In the genomic region with DNA sequence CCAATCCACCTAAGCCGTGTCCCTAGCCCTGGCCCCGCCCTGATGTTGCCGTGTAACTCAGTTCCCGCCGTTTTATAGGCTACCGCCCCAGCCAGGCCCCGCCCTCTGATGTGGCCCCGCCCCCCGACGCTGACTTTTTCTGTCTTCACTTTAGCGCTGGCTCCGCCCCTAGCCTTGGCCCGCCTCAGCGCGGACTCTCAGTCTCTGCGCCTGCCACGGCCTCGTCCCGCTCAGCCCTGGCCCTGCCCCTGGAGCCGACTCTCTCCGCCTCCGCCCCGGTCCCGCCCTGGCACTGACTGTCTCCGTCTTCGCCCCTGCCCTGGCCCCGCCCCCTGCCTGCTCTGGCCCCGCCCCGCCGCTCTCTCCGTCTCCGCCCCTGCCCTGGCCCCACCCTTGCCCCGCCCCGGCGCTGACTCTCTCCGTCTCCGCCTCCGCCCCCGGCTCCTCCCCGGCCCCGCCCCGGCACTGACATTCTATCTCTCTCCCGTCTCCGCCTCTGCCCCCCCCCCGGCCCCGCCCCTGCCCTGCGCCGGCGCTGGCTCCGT, we compare ENCODE assay signal across 8 cellular contexts. TPM values are rescaled to one million over a fixed set of nuclear protein-coding genes. Genes with fewer than 3 reads are reported as not detected.
DNase-seq lines count a peak whose midpoint lies in the region; ATAC-seq and TF ChIP-seq lines count a peak whose summit lies in the region.

No MANE protein-coding gene starts in this region.

- DNase-seq in DMS53 treated with DMSO at 0.1 percent for 48 hours (lab: John Stamatoyannopoulos, UW; ENCODE audit: unreplicated experiment): peak; percentile 84
- DNase-seq in GM23248: peak; percentile 99
- DNase-seq in Kasumi-1 (lab: John Stamatoyannopoulos, UW): peak; percentile 96
- DNase-seq in Peyer's patch: peak; percentile 98 to 100 (median 100)
- DNase-seq in activated T-helper 1 cell treated with Interleukin-2 at 50 U/mL for 16 hours (ENCODE audit: low read depth): peak; percentile 98
- DNase-seq in fibroblast of gingiva (ENCODE audit: low read depth): peak; percentile 98
- peak; percentile 97 for DNase-seq in natural killer cell

- intact Hi-C loops in natural killer cell (cut with micrococcal nuclease): loop anchor here (1.0 kb wide), 1 partner anchor 38 kb away; no protein-coding TSS in a partner anchor

- H3K27ac ChIP-seq in GM23248: peak overlapping the region; percentile 67
- H3K27ac ChIP-seq in Peyer's patch: peak overlapping the region; percentile 97 to 100 (median 99)

- H3K9me3 Mint-ChIP-seq in natural killer cell: no peaks in the 10 kb centered on the region
- H3K9me3 Mint-ChIP-seq in stimulated activated memory B cell treated with anti-CD40 and anti-IgM and Interleukin-4, amounts not matched to agents 10 μg/mL and 1 μg/mL and 100 μg/mL, for 72 hours: peaks cover 3% of the 10 kb centered on the region

- peak overlapping the region; percentile 67 for H3K9ac ChIP-seq in GM23248

- H3K9me2 ChIP-seq in GM23248 (ENCODE audit: insufficient read depth): no peaks in the 10 kb centered on the region

- peak overlapping the region; percentile 75 for H3K4me2 ChIP-seq in GM23248 (ENCODE audit: unreplicated experiment)

- ATAC-seq in natural killer cell: peak; percentile 75 to 88 (median 77)
- ATAC-seq in stimulated activated memory B cell treated with anti-CD40 and anti-IgM and Interleukin-4, amounts not matched to agents 10 μg/mL and 1 μg/mL and 100 μg/mL, for 72 hours: peak; percentile 94

- H3K27me3 Mint-ChIP-seq in natural killer cell (ENCODE audit: low read depth in 2 of 2): no peaks in the 10 kb centered on the region
- H3K27me3 Mint-ChIP-seq in stimulated activated memory B cell treated with anti-CD40 and anti-IgM and Interleukin-4, amounts not matched to agents 10 μg/mL and 1 μg/mL and 100 μg/mL, for 72 hours: peaks cover 5% of the 10 kb centered on the region

- TF ChIP-seq POLR2A in Peyer's patch (IDR thresholded peaks at IDR 0.05): no peak

- no peaks in the 10 kb centered on the region for H3K36me3 Mint-ChIP-seq in natural killer cell
- no peaks in the 10 kb centered on the region for H3K36me3 Mint-ChIP-seq in stimulated activated memory B cell treated with anti-CD40 and anti-IgM and Interleukin-4, amounts not matched to agents 10 μg/mL and 1 μg/mL and 100 μg/mL, for 72 hours

- H3K27ac Mint-ChIP-seq in natural killer cell: peak overlapping the region; percentile 98 to 100
- H3K27ac Mint-ChIP-seq in stimulated activated memory B cell treated with anti-CD40 and anti-IgM and Interleukin-4, amounts not matched to agents 10 μg/mL and 1 μg/mL and 100 μg/mL, for 72 hours: peak overlapping the region; percentile 97

- peaks cover 0 to 15% of the 10 kb centered on the region in 2 donors for H3K4me1 Mint-ChIP-seq in natural killer cell
- H3K4me1 Mint-ChIP-seq in stimulated activated memory B cell treated with anti-CD40 and anti-IgM and Interleukin-4, amounts not matched to agents 10 μg/mL and 1 μg/mL and 100 μg/mL, for 72 hours: peaks cover 43% of the 10 kb centered on the region

- H3K36me3 ChIP-seq in GM23248 (ENCODE audit: low read depth) (no peaks in the 10 kb centered on the region), Peyer's patch (peaks cover 0 to under 1% (median 0%) of the 10 kb centered on the region in 3 donors)

- in situ Hi-C loops in GM23248 (cut with MboI): loop anchor here (25.0 kb wide), 1 partner anchor 1481 kb away; a partner anchor contains a TSS

- H3K4me1 ChIP-seq in GM23248 (ENCODE audit: insufficient read depth) (no peaks in the 10 kb centered on the region), Peyer's patch (peaks cover 0 to 10% (median 4%) of the 10 kb centered on the region in 4 donors)

- H3F3A ChIP-seq in GM23248 (ENCODE audit: insufficient read depth): no peaks in the 10 kb centered on the region

- no peaks in the 10 kb centered on the region for H3K79me2 ChIP-seq in GM23248 (ENCODE audit: insufficient read depth)

- H3K9me3 ChIP-seq in GM23248 (ENCODE audit: low read depth) (no peaks in the 10 kb centered on the region), Peyer's patch (no peaks in the 10 kb centered on the region)

- H2AFZ ChIP-seq in GM23248: peak overlapping the region; percentile 92

- H4K20me1 ChIP-seq in GM23248 (ENCODE audit: insufficient read depth): no peaks in the 10 kb centered on the region

- H3K27me3 ChIP-seq in GM23248 (replicated peaks; ENCODE audit: insufficient read depth) (no peaks in the 10 kb centered on the region), Peyer's patch (no peaks in the 10 kb centered on the region)

- H3K4me3 Mint-ChIP-seq in natural killer cell: peak overlapping the region; percentile 89
- peak overlapping the region; percentile 84 for H3K4me3 Mint-ChIP-seq in stimulated activated memory B cell treated with anti-CD40 and anti-IgM and Interleukin-4, amounts not matched to agents 10 μg/mL and 1 μg/mL and 100 μg/mL, for 72 hours

- H3K4me3 ChIP-seq in GM23248 (peak overlapping the region; percentile 67), Peyer's patch (peak overlapping the region; percentile 20 to 64 (median 48))

- no peak for TF ChIP-seq CTCF in Peyer's patch (IDR thresholded peaks at IDR 0.05)
- TF ChIP-seq CTCF in natural killer cell (IDR thresholded peaks at IDR 0.05): no peak

- WGBS in GM23248 (ENCODE audit: low coverage in 1 of 2, low lambda C conversion rate in 2 of 2, missing lambda C conversion rate in 2 of 2), 2 experiments: 3% methylated on average over 5 to 50 of the region's 50 CpGs

RNA-seq across cellular contexts. Expression of a gene that starts 5.2 kb away (rescaled TPM):
- 0.32 TPM in 1 of 2 replicates, not detected in the other for total RNA-seq in GM23248 (2014; rRNA removed; shearing (Covaris generic))
- 0.11 TPM in 1 of 2 replicates, not detected in the other for polyA plus RNA-seq in GM23248 (2016; fragmentation: Nextera tagmentation; extraction: Ambion mirVana)
- not detected for total RNA-seq in Peyer's patch
- 1 to 10 TPM in 2 of 3 donors, under 1 TPM in 1; 0.93 to 1.7 (median 1.2) TPM for total RNA-seq in natural killer cell

RNA-seq across cellular contexts. Expression of a gene that starts 39.4 kb away (rescaled TPM):
- not detected in 2 replicates for total RNA-seq in GM23248 (2014; rRNA removed; shearing (Covaris generic))
- polyA plus RNA-seq in GM23248 (2016; fragmentation: Nextera tagmentation; extraction: Ambion mirVana): 0.36 and 0.74 TPM in 2 replicates
- total RNA-seq in Peyer's patch (10 to 100 TPM; 10.3 to 77.6 (median 18.3) TPM), natural killer cell (100 to 1,000 TPM; 520 to 674 (median 533) TPM)

Comparison
In these comparisons a context has a peak if more than half of its experiments do, and no peak if none do; other contexts are left out.
1. Peak in every context shown above with its lines: DNase-seq, ATAC-seq, H3K4me3 ChIP-seq and H3K27ac ChIP-seq.
2. RNA of a gene that starts 39.4 kb away (total RNA-seq): 520 to 674 TPM in natural killer cell and 10.3 to 77.6 TPM in Peyer's patch; not detected in GM23248; every median in the first group is over 10 times any median in the second.